Comparison of ENCODE assay signal across 15 cellular contexts in the genomic region with DNA sequence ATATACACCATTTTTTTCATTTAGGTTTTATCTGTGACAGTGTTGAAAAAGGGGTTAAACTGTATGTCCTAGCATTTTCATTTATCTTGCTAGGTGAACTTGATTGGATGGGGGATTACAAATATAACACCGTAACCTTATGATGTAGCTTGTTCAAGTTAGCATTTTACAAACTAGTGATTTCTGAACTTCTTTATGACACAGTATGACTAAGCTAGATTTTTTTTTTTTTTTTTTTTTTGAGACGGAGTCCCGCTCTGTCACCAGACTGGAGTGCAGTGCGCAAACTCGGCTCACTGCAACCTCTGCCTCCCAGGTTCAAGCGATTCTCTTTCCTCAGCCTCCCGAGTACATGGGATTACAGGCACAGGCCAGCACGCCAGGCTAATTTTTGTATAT. TPM values are rescaled to one million over a fixed set of nuclear protein-coding genes. Genes with fewer than 3 reads are reported as not detected.
DNase-seq lines count a peak whose midpoint lies in the region; ATAC-seq, FAIRE-seq and TF ChIP-seq lines count a peak whose summit lies in the region.
"Had no signal": no experiment of that assay in that cellular context is flagged by ENCODE, and none has a peak within 500 bp of the region (broad histone marks: within the 10 kb centered on the region; RNA-seq: fewer than 3 reads in every experiment).

No MANE protein-coding gene starts in this region.

- peaks cover 9% of the 10 kb centered on the region for H3K36me3 Mint-ChIP-seq in WTC11

- no peaks in the 10 kb centered on the region for H3K27me3 Mint-ChIP-seq in WTC11 (ENCODE audit: low read depth)

- peak overlapping the region; percentile 60 for H3K4me2 ChIP-seq in A549
- no peak overlapping the region for H3K4me2 ChIP-seq in DOHH2 (ENCODE audit: low read length)
- H3K4me2 ChIP-seq in hepatocyte: no peak overlapping the region

- no peak for TF ChIP-seq RAD21 in A549 (conservative IDR thresholded peaks at IDR 0.05 in 1 of 2, IDR thresholded peaks at IDR 0.05 in 1 of 2)

- H3K4me1 ChIP-seq in A549: peaks cover 65% of the 10 kb centered on the region
- H3K4me1 ChIP-seq in DOHH2 (ENCODE audit: control insufficient read depth, low read length): peaks cover 42% of the 10 kb centered on the region
- peaks cover 20% of the 10 kb centered on the region for H3K4me1 ChIP-seq in hepatocyte (ENCODE audit: insufficient read depth)
- H3K4me1 ChIP-seq in uterus: peaks cover 0 to 6% of the 10 kb centered on the region in 2 donors

- H3K4me3 Mint-ChIP-seq in WTC11: no peak overlapping the region

- H2AFZ ChIP-seq in hepatocyte: no peak overlapping the region

- intact Hi-C loops in uterus (cut with DNase I; ENCODE audit: low total_unique reads): no loop called here

- 0 out of 2 replicates have a peak, but pooled peaks cover 4% of the 10 kb centered on the region for H3K9me3 Mint-ChIP-seq in WTC11

- POLR2A ChIA-PET in A549 (lab: Yijun Ruan, JAX): interaction anchor here (1.0 to 1.2 kb wide), 2 partner anchors 47 to 92 kb away, joined by 3 to 7 read pairs; a partner anchor contains a TSS
- POLR2A ChIA-PET in WTC11 (lab: Charles Lee): no interaction called here

- peaks cover 2% of the 10 kb centered on the region; the same call in 1 of the 2 replicates for H3K36me3 ChIP-seq in DOHH2 (ENCODE audit: control insufficient read depth, low read length)
- H3K36me3 ChIP-seq in hepatocyte (replicated peaks; ENCODE audit: insufficient read depth, low read depth): no peaks in the 10 kb centered on the region
- H3K36me3 ChIP-seq in uterus: no peaks in the 10 kb centered on the region

- H3K9me3 ChIP-seq in A549: no peaks in the 10 kb centered on the region
- no peaks in the 10 kb centered on the region for H3K9me3 ChIP-seq in DOHH2 (ENCODE audit: control insufficient read depth, insufficient read depth, low read length)
- no peaks in the 10 kb centered on the region for H3K9me3 ChIP-seq in hepatocyte (ENCODE audit: low read depth)
- no peaks in the 10 kb centered on the region for H3K9me3 ChIP-seq in uterus

- TF ChIP-seq CTCF in A549 (IDR thresholded peaks at IDR 0.05) (no peak; the same call in 2 of the 3 replicates), DOHH2 (IDR thresholded peaks at IDR 0.05; ENCODE audit: low read depth, low read length, poor library complexity, severe bottlenecking) (peak; percentile 22), WTC11 (IDR thresholded peaks at IDR 0.05) (no peak), hepatocyte (IDR thresholded peaks at IDR 0.05; ENCODE audit: poor library complexity) (no peak), uterus (IDR thresholded peaks at IDR 0.05) (no peak)

- TF ChIP-seq POLR2A in A549 (IDR thresholded peaks at IDR 0.05; ENCODE audit: low read length) (no peak), uterus (IDR thresholded peaks at IDR 0.05) (no peak)

- FAIRE-seq in A549 (lab: Jason Lieb, UNC): no peak

- ATAC-seq in A549 (no peak), WTC11 (no peak)

- H3K9me2 ChIP-seq in DOHH2 (replicated peaks; ENCODE audit: control insufficient read depth, low read length) (no peaks in the 10 kb centered on the region), hepatocyte (replicated peaks; ENCODE audit: insufficient read depth) (no peaks in the 10 kb centered on the region)

- H3K27ac ChIP-seq in A549 (peak overlapping the region; percentile 50 to 58; a peak in 4 of 6 replicates), DOHH2 (ENCODE audit: low read depth, low read length) (no peak overlapping the region), hepatocyte (peak overlapping the region; percentile 73), uterus (no peak overlapping the region)

- no peak for DNase-seq in A549 (ENCODE audit: low read depth in 1 of 2, low spot score in 1 of 2)
- no peak for DNase-seq in WTC11 (ENCODE audit: low spot score)
- DNase-seq in hepatocyte (ENCODE audit: low spot score): no peak
- no peak for DNase-seq in uterus
- DNase-seq in NCI-H82 treated with DMSO at 0.1 percent for 48 hours (lab: John Stamatoyannopoulos, UW; ENCODE audit: unreplicated experiment): no peak
- DNase-seq in NCI-H187 (lab: John Stamatoyannopoulos, UW): no peak
- no peak for DNase-seq in putamen (ENCODE audit: low spot score)
- DNase-seq: amniotic stem cell; C1 segment of cervical spinal cord; effector CD8-positive, alpha-beta T cell; GOT3; head of caudate nucleus; NCI-H1436; NCI-H748 treated with DMSO at 0.1 percent for 48 hours had no signal

- peaks cover 12% of the 10 kb centered on the region for H4K20me1 ChIP-seq in DOHH2 (ENCODE audit: control insufficient read depth, insufficient read depth, low read depth, low read length)
- H4K20me1 ChIP-seq in hepatocyte (ENCODE audit: insufficient read depth, poor library complexity, severe bottlenecking): peaks cover 77% of the 10 kb centered on the region

- CTCF ChIA-PET in A549 (lab: Yijun Ruan, JAX) (interaction anchor here (0.7 to 5.5 kb wide), 27 partner anchors 9 to 296 kb away, joined by 3 to 39 read pairs (median 4); no protein-coding TSS in a partner anchor), WTC11 (lab: Charles Lee) (interaction anchor here (0.6 to 1.5 kb wide), 18 partner anchors 11 to 282 kb away, joined by 3 to 14 read pairs (median 3); no protein-coding TSS in a partner anchor)

- no peaks in the 10 kb centered on the region for H3K27me3 ChIP-seq in DOHH2 (ENCODE audit: control insufficient read depth, low read length)
- no peaks in the 10 kb centered on the region for H3K27me3 ChIP-seq in hepatocyte
- no peaks in the 10 kb centered on the region for H3K27me3 ChIP-seq in uterus

- 64% methylated on average over 8 of the region's 8 CpGs for WGBS in A549 (ENCODE audit: missing lambda C conversion rate)
- 99% methylated on average over 8 of the region's 8 CpGs for WGBS in hepatocyte (ENCODE audit: low lambda C conversion rate, missing lambda C conversion rate)

- H3K79me2 ChIP-seq in DOHH2 (ENCODE audit: control insufficient read depth, low read length) (peaks cover 98% of the 10 kb centered on the region), hepatocyte (peaks cover 89% of the 10 kb centered on the region)

- no peak for TF ChIP-seq EP300 in A549 (IDR thresholded peaks at IDR 0.05)

- peaks cover 20% of the 10 kb centered on the region for H3F3A ChIP-seq in DOHH2 (ENCODE audit: control insufficient read depth, insufficient read depth)

- peaks cover 54% of the 10 kb centered on the region for H3K4me1 Mint-ChIP-seq in WTC11

- H3K27ac Mint-ChIP-seq in WTC11: 0 out of 2 replicates have a peak overlapping the region, but pooled peaks have one; percentile 13

- H3K4me3 ChIP-seq in A549 (no peak overlapping the region), DOHH2 (ENCODE audit: low read length) (no peak overlapping the region), hepatocyte (no peak overlapping the region), uterus (no peak overlapping the region)

TF ChIP-seq in A549, 52 proteins besides CTCF, POLR2A, EP300 and RAD21:
- TF ChIP-seq SMC3 (IDR thresholded peaks at IDR 0.05) (no peak), HOXA7 (CRISPR knock-in tag; IDR thresholded peaks at IDR 0.05) (no peak), RNF2 (IDR thresholded peaks at IDR 0.05; ENCODE audit: borderline replicate concordance, low read depth) (no peak)
TF ChIP-seq in A549: peak in this region for 0.

TF ChIP-seq in WTC11, 78 proteins besides CTCF, POLR2A, EP300 and RAD21 (continues in another document):
- TF ChIP-seq, protein P1, sequence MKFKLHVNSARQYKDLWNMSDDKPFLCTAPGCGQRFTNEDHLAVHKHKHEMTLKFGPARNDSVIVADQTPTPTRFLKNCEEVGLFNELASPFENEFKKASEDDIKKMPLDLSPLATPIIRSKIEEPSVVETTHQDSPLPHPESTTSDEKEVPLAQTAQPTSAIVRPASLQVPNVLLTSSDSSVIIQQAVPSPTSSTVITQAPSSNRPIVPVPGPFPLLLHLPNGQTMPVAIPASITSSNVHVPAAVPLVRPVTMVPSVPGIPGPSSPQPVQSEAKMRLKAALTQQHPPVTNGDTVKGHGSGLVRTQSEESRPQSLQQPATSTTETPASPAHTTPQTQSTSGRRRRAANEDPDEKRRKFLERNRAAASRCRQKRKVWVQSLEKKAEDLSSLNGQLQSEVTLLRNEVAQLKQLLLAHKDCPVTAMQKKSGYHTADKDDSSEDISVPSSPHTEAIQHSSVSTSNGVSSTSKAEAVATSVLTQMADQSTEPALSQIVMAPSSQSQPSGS (CRISPR knock-in tag; IDR thresholded peaks at IDR 0.05; ENCODE audit: borderline replicate concordance, low read depth): no peak
- TF ChIP-seq, protein P2, sequence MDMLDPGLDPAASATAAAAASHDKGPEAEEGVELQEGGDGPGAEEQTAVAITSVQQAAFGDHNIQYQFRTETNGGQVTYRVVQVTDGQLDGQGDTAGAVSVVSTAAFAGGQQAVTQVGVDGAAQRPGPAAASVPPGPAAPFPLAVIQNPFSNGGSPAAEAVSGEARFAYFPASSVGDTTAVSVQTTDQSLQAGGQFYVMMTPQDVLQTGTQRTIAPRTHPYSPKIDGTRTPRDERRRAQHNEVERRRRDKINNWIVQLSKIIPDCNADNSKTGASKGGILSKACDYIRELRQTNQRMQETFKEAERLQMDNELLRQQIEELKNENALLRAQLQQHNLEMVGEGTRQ (CRISPR knock-in tag; IDR thresholded peaks at IDR 0.05): no peak
- TF ChIP-seq FOXJ3 (CRISPR knock-in tag; IDR thresholded peaks at IDR 0.05; ENCODE audit: borderline replicate concordance): no peak
- no peak for TF ChIP-seq ESRRA (CRISPR knock-in tag; IDR thresholded peaks at IDR 0.05; ENCODE audit: borderline replicate concordance)
- TF ChIP-seq GRHL2 (CRISPR knock-in tag; IDR thresholded peaks at IDR 0.05; ENCODE audit: insufficient replicate concordance, severe bottlenecking): no peak
- TF ChIP-seq HMGA2 (CRISPR knock-in tag; IDR thresholded peaks at IDR 0.05): no peak

RNA-seq across cellular contexts. Expression of a gene that starts 47.1 kb away (rescaled TPM):
- polyA plus RNA-seq in A549 (2011; rRNA removed) (194 and 221 TPM in 2 replicates), A549 (2017; fragmentation: RNase III; extraction: RNeasy Plus Mini Kit Qiagen cat#74134 plus additional on column Dnase treatment) (76.5 to 83.9 TPM (median 77.8 TPM) in 3 replicates), hepatocyte (49.8 and 50.8 TPM in 2 replicates)
- 52.1 and 59.5 TPM in 2 replicates for polyA plus RNA-seq in A549 (2012; cell fraction: cytosol; rRNA removed)
- 15.5 and 20.4 TPM in 2 replicates for polyA plus RNA-seq in A549 (2012; cell fraction: nucleus; rRNA removed)
- polyA minus RNA-seq in A549 (2011; rRNA and poly(A)+ RNA removed): 103 and 125 TPM in 2 replicates
- total RNA-seq in WTC11 (2021) (114 to 118 TPM (median 117 TPM) in 3 replicates), hepatocyte (52.1 and 63.0 TPM in 2 replicates), uterus (10 to 100 TPM in 3 of 4 donors, 1 to 10 TPM in 1; 6.9 to 58.3 (median 35.9) TPM)

Comparison
In these comparisons a context has a peak if more than half of its experiments do, and no peak if none do; other contexts are left out.
1. H3K27ac ChIP-seq: peak in A549 (2 of 2) and hepatocyte (single experiment); none in DOHH2 (single experiment) and uterus (0 of 2).